ENCODE assay signal across 8 cellular contexts in the genomic region with DNA sequence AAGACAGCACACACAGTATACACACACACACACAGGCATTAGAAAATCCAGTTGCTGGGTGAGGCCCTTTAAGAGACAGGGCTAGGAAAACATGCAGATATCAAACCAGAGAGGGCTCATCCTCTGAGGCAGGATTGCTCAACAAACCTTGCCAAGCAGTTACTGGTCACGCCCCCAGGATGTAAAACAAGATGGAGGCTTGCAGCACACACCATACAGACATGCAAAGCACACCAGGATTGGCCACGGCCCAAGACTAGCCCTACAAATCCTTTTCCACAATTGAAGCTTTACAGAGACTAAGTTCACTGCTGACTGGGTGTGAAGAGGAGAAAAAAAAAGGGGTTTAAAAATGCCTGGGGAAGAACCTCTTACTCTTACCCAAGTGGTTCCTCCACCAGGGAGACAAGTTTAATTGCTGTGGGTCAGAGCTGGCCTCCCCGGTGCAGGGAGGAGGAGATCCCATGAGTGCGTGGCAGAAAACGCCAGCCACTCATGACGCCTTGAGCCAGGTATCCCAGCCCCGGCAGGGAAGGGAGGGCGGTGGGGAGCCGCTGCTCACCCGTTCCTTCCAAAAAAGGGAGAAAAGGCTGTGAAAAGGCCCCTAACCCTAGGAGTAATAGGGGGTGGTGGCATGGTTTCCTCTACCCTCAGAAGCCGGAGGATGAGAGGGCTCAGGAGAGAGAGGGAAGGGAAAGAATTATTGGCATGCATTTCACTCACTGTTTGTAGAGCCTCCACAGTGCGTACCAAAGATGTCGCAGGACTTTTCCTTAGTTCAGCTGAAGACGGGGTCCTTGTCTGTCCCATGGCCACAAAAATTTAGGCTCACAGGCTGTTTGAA.
DNase-seq lines count a peak whose midpoint lies in the region; ATAC-seq, FAIRE-seq and TF ChIP-seq lines count a peak whose summit lies in the region.

No MANE protein-coding gene starts in this region.

- H3K27ac Mint-ChIP-seq in GM23338 = no peak overlapping the region
- H3K27ac Mint-ChIP-seq in progenitor cell of endocrine pancreas = peak overlapping the region; percentile 94
- H3K27ac Mint-ChIP-seq in activated naive CD4-positive, alpha-beta T cell treated with anti-CD3 and anti-CD28 coated beads, Interleukin-2, amount 50 U/mL, for 72 hours = no peak overlapping the region

- peaks cover 9% of the 10 kb centered on the region for H3K9me2 ChIP-seq in GM23338 (ENCODE audit: insufficient read depth)

- H3K4me1 ChIP-seq in GM23338 (ENCODE audit: insufficient read depth) (peaks cover 5% of the 10 kb centered on the region; the same call in 1 of the 2 replicates), OCI-LY3 (ENCODE audit: low read length) (no peaks in the 10 kb centered on the region), esophagus muscularis mucosa (no peaks in the 10 kb centered on the region), esophagus squamous epithelium (no peaks in the 10 kb centered on the region)

- H3K4me2 ChIP-seq in GM23338 (0 out of 2 replicates have a peak overlapping the region, but pooled peaks have one; percentile 33), OCI-LY3 (ENCODE audit: low read length) (no peak overlapping the region)

- intact Hi-C loops in esophagus muscularis mucosa (cut with DNase I) = no loop called here
- intact Hi-C loops in esophagus squamous epithelium (cut with DNase I) = no loop called here

- H3K4me1 Mint-ChIP-seq in GM23338 (peaks cover 18% of the 10 kb centered on the region), progenitor cell of endocrine pancreas (ENCODE audit: low read depth) (peaks cover 3% of the 10 kb centered on the region)

- H3K36me3 Mint-ChIP-seq in GM23338 (ENCODE audit: low read depth) (no peaks in the 10 kb centered on the region; the same call in 2 of the 3 replicates), progenitor cell of endocrine pancreas (ENCODE audit: insufficient read depth) (no peaks in the 10 kb centered on the region)
- H3K36me3 Mint-ChIP-seq in activated naive CD4-positive, alpha-beta T cell treated with anti-CD3 and anti-CD28 coated beads, Interleukin-2, amount 50 U/mL, for 72 hours = no peaks in the 10 kb centered on the region

- H3K9me3 Mint-ChIP-seq in GM23338 (no peaks in the 10 kb centered on the region), progenitor cell of endocrine pancreas (ENCODE audit: low read depth) (no peaks in the 10 kb centered on the region)
- peaks cover 4% of the 10 kb centered on the region in 2 donors for H3K9me3 Mint-ChIP-seq in activated naive CD4-positive, alpha-beta T cell treated with anti-CD3 and anti-CD28 coated beads, Interleukin-2, amount 50 U/mL, for 72 hours

- H3K36me3 ChIP-seq in GM23338 (ENCODE audit: insufficient read depth) (no peaks in the 10 kb centered on the region), OCI-LY3 (replicated peaks; ENCODE audit: low read depth, low read length) (no peaks in the 10 kb centered on the region), esophagus muscularis mucosa (no peaks in the 10 kb centered on the region), esophagus squamous epithelium (no peaks in the 10 kb centered on the region)

- TF ChIP-seq POLR2A in esophagus muscularis mucosa (IDR thresholded peaks at IDR 0.05; ENCODE audit: low read depth) = no peak
- no peak for TF ChIP-seq POLR2A in esophagus squamous epithelium (IDR thresholded peaks at IDR 0.05)

- TF ChIP-seq CTCF in GM23338 (conservative IDR thresholded peaks at IDR 0.05; ENCODE audit: low read depth in 2 of 2) = no peak
- no peak for TF ChIP-seq CTCF in OCI-LY3 (IDR thresholded peaks at IDR 0.05; ENCODE audit: low read depth, low read length)
- no peak for TF ChIP-seq CTCF in esophagus muscularis mucosa (IDR thresholded peaks at IDR 0.05)
- TF ChIP-seq CTCF in progenitor cell of endocrine pancreas (IDR thresholded peaks at IDR 0.05; ENCODE audit: unreplicated experiment) = no peak
- no peak for TF ChIP-seq CTCF in esophagus squamous epithelium (IDR thresholded peaks at IDR 0.05)

- no peak overlapping the region for H3K27ac ChIP-seq in GM23338 (ENCODE audit: low read depth)
- H3K27ac ChIP-seq in OCI-LY3 (ENCODE audit: low read length) = no peak overlapping the region
- peak overlapping the region in 2 of 4 donors; percentile 4 to 6 for H3K27ac ChIP-seq in esophagus muscularis mucosa (replicated peaks in 1 of 4)
- H3K27ac ChIP-seq in esophagus squamous epithelium = no peak overlapping the region

- WGBS in esophagus muscularis mucosa = 92% methylated on average over 14 of the region's 14 CpGs
- WGBS in esophagus squamous epithelium, 2 donors = 87 to 93% methylated on average over 9 to 14 of the region's 14 CpGs

- peak overlapping the region; percentile 36 for H3K4me3 Mint-ChIP-seq in GM23338
- H3K4me3 Mint-ChIP-seq in progenitor cell of endocrine pancreas (ENCODE audit: low read depth) = peak overlapping the region; percentile 83

- no peak for FAIRE-seq in HTR-8/SVneo (lab: Jason Lieb, UNC)

- H3K9me3 ChIP-seq in OCI-LY3 (ENCODE audit: insufficient read depth, low read length) (no peaks in the 10 kb centered on the region), esophagus muscularis mucosa (no peaks in the 10 kb centered on the region), esophagus squamous epithelium (no peaks in the 10 kb centered on the region)

- H3K27me3 ChIP-seq in GM23338 (ENCODE audit: insufficient read depth) (no peaks in the 10 kb centered on the region), OCI-LY3 (ENCODE audit: low read depth, low read length) (no peaks in the 10 kb centered on the region), esophagus muscularis mucosa (no peaks in the 10 kb centered on the region), esophagus squamous epithelium (no peaks in the 10 kb centered on the region)

- peak overlapping the region; percentile 95 for H2AFZ ChIP-seq in GM23338
- 0 out of 2 replicates have a peak overlapping the region, but pooled peaks have one; percentile 0 for H2AFZ ChIP-seq in OCI-LY3 (ENCODE audit: low read depth, low read length)

- DNase-seq in GM23338 (ENCODE audit: low spot score) (peak; percentile 12), esophagus muscularis mucosa (ENCODE audit: extremely low spot score) (no peak), progenitor cell of endocrine pancreas (ENCODE audit: low spot score, unreplicated experiment) (no peak), HTR-8/SVneo (ENCODE audit: insufficient read length, low spot score) (no peak), esophagus squamous epithelium (lab: John Stamatoyannopoulos, UW) (no peak)
- DNase-seq in activated naive CD4-positive, alpha-beta T cell treated with anti-CD3 and anti-CD28 coated beads, Interleukin-2, amount 50 U/mL, for 72 hours (ENCODE audit: low spot score in 2 of 2) = no peak
- no peak for DNase-seq in stimulated activated CD8-positive, alpha-beta memory T cell treated with anti-CD3 and anti-CD28 coated beads, Interleukin-4, amount 100 ng/mL, for 48 hours

- no peak overlapping the region for H3K9ac ChIP-seq in OCI-LY3 (ENCODE audit: low read length)

- H3K79me2 ChIP-seq in GM23338 (replicated peaks; ENCODE audit: insufficient read depth) = no peaks in the 10 kb centered on the region
- H3K79me2 ChIP-seq in OCI-LY3 (ENCODE audit: low read length) = no peaks in the 10 kb centered on the region

- ATAC-seq in GM23338 = no peak; the same call in 1 of the 3 replicates
- ATAC-seq in activated naive CD4-positive, alpha-beta T cell treated with anti-CD3 and anti-CD28 coated beads, Interleukin-2, amount 50 U/mL, for 72 hours = no peak

- H3K4me3 ChIP-seq in GM23338 (no peak overlapping the region), OCI-LY3 (ENCODE audit: low read length) (no peak overlapping the region), esophagus muscularis mucosa (peak overlapping the region in 3 of 4 donors; percentile 2 to 26 (median 18)), esophagus squamous epithelium (no peak overlapping the region)

- TF ChIP-seq EP300 in esophagus muscularis mucosa (IDR thresholded peaks at IDR 0.05) = no peak

- no peaks in the 10 kb centered on the region for H3F3A ChIP-seq in GM23338 (replicated peaks; ENCODE audit: low read depth)

- H4K20me1 ChIP-seq in GM23338 (replicated peaks; ENCODE audit: insufficient read depth) (no peaks in the 10 kb centered on the region), OCI-LY3 (ENCODE audit: insufficient read depth, low read length) (no peaks in the 10 kb centered on the region)

- H3K27me3 Mint-ChIP-seq in GM23338 (ENCODE audit: insufficient read depth, low read depth, poor library complexity) (no peaks in the 10 kb centered on the region), progenitor cell of endocrine pancreas (no peaks in the 10 kb centered on the region)

TF ChIP-seq in GM23338, 12 proteins besides CTCF, POLR2A, EP300 and RAD21 (continues in another document):
- no peak for TF ChIP-seq EZH2phosphoT487 (IDR thresholded peaks at IDR 0.05; ENCODE audit: unreplicated experiment)
- TF ChIP-seq STAT1 (IDR thresholded peaks at IDR 0.05; ENCODE audit: unreplicated experiment) = no peak
- no peak for TF ChIP-seq CREB1 (CRISPR knock-in tag; IDR thresholded peaks at IDR 0.05; ENCODE audit: low read depth)
- TF ChIP-seq ZNF331 (CRISPR knock-in tag; IDR thresholded peaks at IDR 0.05; ENCODE audit: low read depth) = no peak
- TF ChIP-seq POLR2AphosphoS5 (IDR thresholded peaks at IDR 0.05; ENCODE audit: low read depth) = no peak
- TF ChIP-seq, protein P1, sequence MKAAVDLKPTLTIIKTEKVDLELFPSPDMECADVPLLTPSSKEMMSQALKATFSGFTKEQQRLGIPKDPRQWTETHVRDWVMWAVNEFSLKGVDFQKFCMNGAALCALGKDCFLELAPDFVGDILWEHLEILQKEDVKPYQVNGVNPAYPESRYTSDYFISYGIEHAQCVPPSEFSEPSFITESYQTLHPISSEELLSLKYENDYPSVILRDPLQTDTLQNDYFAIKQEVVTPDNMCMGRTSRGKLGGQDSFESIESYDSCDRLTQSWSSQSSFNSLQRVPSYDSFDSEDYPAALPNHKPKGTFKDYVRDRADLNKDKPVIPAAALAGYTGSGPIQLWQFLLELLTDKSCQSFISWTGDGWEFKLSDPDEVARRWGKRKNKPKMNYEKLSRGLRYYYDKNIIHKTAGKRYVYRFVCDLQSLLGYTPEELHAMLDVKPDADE (IDR thresholded peaks at IDR 0.05) = no peak

Comparison
In these comparisons a context has a peak if more than half of its experiments do, and no peak if none do; other contexts are left out.
1. H3K4me3 ChIP-seq: peak in esophagus muscularis mucosa (3 of 4); none in GM23338 (single experiment), OCI-LY3 (single experiment) and esophagus squamous epithelium (0 of 4).